In the genomic region with DNA sequence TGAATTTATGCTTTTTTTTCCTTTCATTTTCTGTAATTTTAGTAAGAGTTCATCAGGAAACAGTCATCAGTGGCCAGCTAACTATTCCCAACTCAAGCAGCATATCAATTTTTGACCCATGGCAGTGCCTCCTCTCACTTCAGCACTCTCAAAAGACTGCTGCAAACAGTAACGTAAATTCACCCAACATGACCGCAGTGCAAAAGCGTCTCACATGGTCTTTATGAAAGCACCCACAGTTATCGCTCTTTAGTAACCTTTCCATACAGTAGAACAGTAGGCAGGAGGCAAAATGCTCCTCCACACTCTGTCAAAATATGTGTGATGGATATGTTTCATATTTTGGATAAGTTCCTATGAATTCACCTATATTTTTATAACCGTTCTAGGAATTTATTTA, we compare ENCODE assay signal across 17 cellular contexts. TPM values are rescaled to one million over a fixed set of nuclear protein-coding genes. Genes with fewer than 3 reads are reported as not detected.
DNase-seq lines count a peak whose midpoint lies in the region; ATAC-seq lines count a peak whose summit lies in the region.
"Had no signal": no experiment of that assay in that cellular context is flagged by ENCODE, and none has a peak within 500 bp of the region (broad histone marks: within the 10 kb centered on the region; RNA-seq: fewer than 3 reads in every experiment).

No MANE protein-coding gene starts in this region.

- no peaks in the 10 kb centered on the region for H3K27me3 Mint-ChIP-seq in activated naive CD4-positive, alpha-beta T cell treated with anti-CD3 and anti-CD28 coated beads for 36 hours (ENCODE audit: low read depth)
- no peaks in the 10 kb centered on the region for H3K27me3 Mint-ChIP-seq in central memory CD8-positive, alpha-beta T cell
- H3K27me3 Mint-ChIP-seq in stimulated activated naive B cell treated with anti-CD40 and anti-IgM and Interleukin-4, amounts not matched to agents 10 μg/mL and 1 μg/mL and 100 μg/mL, for 72 hours: no peaks in the 10 kb centered on the region

- H3K27ac Mint-ChIP-seq in activated naive CD4-positive, alpha-beta T cell treated with anti-CD3 and anti-CD28 coated beads for 36 hours: peak overlapping the region; percentile 21
- peak overlapping the region; percentile 84 for H3K27ac Mint-ChIP-seq in central memory CD8-positive, alpha-beta T cell (ENCODE audit: low read depth)
- H3K27ac Mint-ChIP-seq in stimulated activated naive B cell treated with anti-CD40 and anti-IgM and Interleukin-4, amounts not matched to agents 10 μg/mL and 1 μg/mL and 100 μg/mL, for 72 hours: peak overlapping the region; percentile 11
- H3K27ac Mint-ChIP-seq: HFFc6 had no signal

- H3K9me3 Mint-ChIP-seq in activated naive CD4-positive, alpha-beta T cell treated with anti-CD3 and anti-CD28 coated beads for 36 hours: no peaks in the 10 kb centered on the region
- no peaks in the 10 kb centered on the region for H3K9me3 Mint-ChIP-seq in central memory CD8-positive, alpha-beta T cell
- H3K9me3 Mint-ChIP-seq in stimulated activated naive B cell treated with anti-CD40 and anti-IgM and Interleukin-4, amounts not matched to agents 10 μg/mL and 1 μg/mL and 100 μg/mL, for 72 hours: peaks cover 2 to 4% of the 10 kb centered on the region in 2 donors

- peak overlapping the region; percentile 33 for H3K4me3 Mint-ChIP-seq in activated naive CD4-positive, alpha-beta T cell treated with anti-CD3 and anti-CD28 coated beads for 36 hours
- peak overlapping the region; percentile 57 for H3K4me3 Mint-ChIP-seq in central memory CD8-positive, alpha-beta T cell
- no peak overlapping the region for H3K4me3 Mint-ChIP-seq in stimulated activated naive B cell treated with anti-CD40 and anti-IgM and Interleukin-4, amounts not matched to agents 10 μg/mL and 1 μg/mL and 100 μg/mL, for 72 hours
- H3K4me3 Mint-ChIP-seq: HFFc6 had no signal

- H3K4me1 Mint-ChIP-seq in activated naive CD4-positive, alpha-beta T cell treated with anti-CD3 and anti-CD28 coated beads for 36 hours (ENCODE audit: low read depth): peaks cover 78% of the 10 kb centered on the region
- H3K4me1 Mint-ChIP-seq in central memory CD8-positive, alpha-beta T cell: peaks cover 80% of the 10 kb centered on the region
- H3K4me1 Mint-ChIP-seq in stimulated activated naive B cell treated with anti-CD40 and anti-IgM and Interleukin-4, amounts not matched to agents 10 μg/mL and 1 μg/mL and 100 μg/mL, for 72 hours: peaks cover 27 to 73% of the 10 kb centered on the region in 2 donors

- no peaks in the 10 kb centered on the region for H3K36me3 Mint-ChIP-seq in activated naive CD4-positive, alpha-beta T cell treated with anti-CD3 and anti-CD28 coated beads for 36 hours (ENCODE audit: low read depth)
- H3K36me3 Mint-ChIP-seq in central memory CD8-positive, alpha-beta T cell (ENCODE audit: insufficient read depth): peaks cover 9% of the 10 kb centered on the region
- H3K36me3 Mint-ChIP-seq in stimulated activated naive B cell treated with anti-CD40 and anti-IgM and Interleukin-4, amounts not matched to agents 10 μg/mL and 1 μg/mL and 100 μg/mL, for 72 hours: peaks cover 0 to 3% of the 10 kb centered on the region in 2 donors

- in situ Hi-C loops in SK-MEL-5 (cut with HindIII; ENCODE audit: low pct_unique_long_range_greater_than_20kb, low sequenced_read_pairs): no loop called here

- DNase-seq in activated naive CD4-positive, alpha-beta T cell treated with anti-CD3 and anti-CD28 coated beads for 36 hours: no peak
- DNase-seq in activated naive CD4-positive, alpha-beta T cell treated with anti-CD3 and anti-CD28 coated beads, Interleukin-2, amount 50 U/mL, for 16 hours: no peak
- DNase-seq in SK-MEL-5 (ENCODE audit: low read depth, low spot score): peak; percentile 91
- DNase-seq in central memory CD8-positive, alpha-beta T cell (ENCODE audit: low spot score in 2 of 2): no peak
- DNase-seq in stimulated activated naive B cell treated with anti-CD40 and anti-IgM and Interleukin-4, amounts not matched to agents 10 μg/mL and 1 μg/mL and 100 μg/mL, for 72 hours: no peak
- DNase-seq in NCI-H2029 treated with DMSO at 0.1 percent for 48 hours (lab: John Stamatoyannopoulos, UW): no peak
- DNase-seq in NCI-H146 treated with DMSO at 0.1 percent for 48 hours (lab: John Stamatoyannopoulos, UW; ENCODE audit: unreplicated experiment): no peak
- no peak for DNase-seq in NCI-H524 (lab: John Stamatoyannopoulos, UW)
- DNase-seq: ACHN; cortex of kidney; DND-41; heart left ventricle; HFFc6; NCI-H1436; Right ventricle myocardium superior; stimulated activated naive CD4-positive, alpha-beta T cell had no signal

- no peak for ATAC-seq in central memory CD8-positive, alpha-beta T cell (replicated peaks; ENCODE audit: extremely low read depth, poor library complexity, severe bottlenecking)
- no peak for ATAC-seq in stimulated activated naive B cell treated with anti-CD40 and anti-IgM and Interleukin-4, amounts not matched to agents 10 μg/mL and 1 μg/mL and 100 μg/mL, for 72 hours (replicated peaks)
- ATAC-seq: heart left ventricle, left lobe of liver had no signal

- CTCF ChIA-PET in activated naive CD4-positive, alpha-beta T cell treated with anti-CD3 and anti-CD28 coated beads for 36 hours (lab: Charles Lee): interaction anchor here (1.3 to 1.6 kb wide), 3 partner anchors 11 to 274 kb away, joined by 3 to 4 read pairs (median 3); a partner anchor contains a TSS

- intact Hi-C loops in activated naive CD4-positive, alpha-beta T cell treated with anti-CD3 and anti-CD28 coated beads for 36 hours (cut with micrococcal nuclease): no loop called here

RNA-seq across cellular contexts. Expression of a gene that starts 48.6 kb away (rescaled TPM):
- 10 to 100 TPM; 20.1 to 22.0 TPM for total RNA-seq in activated naive CD4-positive, alpha-beta T cell treated with anti-CD3 and anti-CD28 coated beads for 36 hours
- 41.7 and 43.3 TPM in 2 replicates for total RNA-seq in SK-MEL-5 (2014; rRNA removed; shearing (Covaris generic))
- polyA plus RNA-seq in SK-MEL-5 (2015; cell fraction: cytosol; rRNA removed): 47.0 and 75.2 TPM in 2 replicates
- 79.2 and 97.9 TPM in 2 replicates for polyA plus RNA-seq in SK-MEL-5 (2015; cell fraction: nucleus; rRNA removed)

Comparison
In these comparisons a context has a peak if more than half of its experiments do, and no peak if none do; other contexts are left out.
1. H3K27ac Mint-ChIP-seq: peak in every context shown above with its lines; median percentile 84 in central memory CD8-positive, alpha-beta T cell; 21 in activated naive CD4-positive, alpha-beta T cell treated with anti-CD3 and anti-CD28 coated beads for 36 hours; 11 in stimulated activated naive B cell treated with anti-CD40 and anti-IgM and Interleukin-4, amounts not matched to agents 10 μg/mL and 1 μg/mL and 100 μg/mL, for 72 hours.
2. H3K4me3 Mint-ChIP-seq: peak in activated naive CD4-positive, alpha-beta T cell treated with anti-CD3 and anti-CD28 coated beads for 36 hours (single experiment) and central memory CD8-positive, alpha-beta T cell (single experiment); none in stimulated activated naive B cell treated with anti-CD40 and anti-IgM and Interleukin-4, amounts not matched to agents 10 μg/mL and 1 μg/mL and 100 μg/mL, for 72 hours (0 of 2).